ENCODE assay signal across 1 cellular context in genomic region chr1:51284487-51284954, GRCh38.
TF ChIP-seq lines count a peak whose summit lies in the region.

No MANE protein-coding gene starts in this region.

TF ChIP-seq in K562, 482 proteins besides CTCF, POLR2A, EP300 and RAD21 (continued from another document and continues in another):
- TF ChIP-seq ZBTB11 (CRISPR knock-in tag; IDR thresholded peaks at IDR 0.05) (peak in 1 of 3 experiments; percentile 84; a peak in 2 of 6 replicates), SREBF1 (IDR thresholded peaks at IDR 0.05; ENCODE audit: borderline replicate concordance, low read depth, low read length) (no peak), JUNB (CRISPR knock-in tag; conservative IDR thresholded peaks at IDR 0.05) (no peak), DNMT1 (IDR thresholded peaks at IDR 0.05) (no peak), ZNF282 (CRISPR knock-in tag; IDR thresholded peaks at IDR 0.05) (no peak), ZNF551 (CRISPR knock-in tag; IDR thresholded peaks at IDR 0.05) (no peak), DMBX1 (CRISPR knock-in tag; IDR thresholded peaks at IDR 0.05; ENCODE audit: borderline replicate concordance) (peak; percentile 68), ZNF449 (CRISPR knock-in tag; IDR thresholded peaks at IDR 0.05) (no peak), GTF2A2 (tag; IDR thresholded peaks at IDR 0.05) (no peak), SMARCC2 (IDR thresholded peaks at IDR 0.05; ENCODE audit: low read depth) (peak; percentile 98), CBX5 (IDR thresholded peaks at IDR 0.05; ENCODE audit: borderline replicate concordance, low read depth) (no peak), ZNF175 (CRISPR knock-in tag; IDR thresholded peaks at IDR 0.05; ENCODE audit: low read depth) (peak; percentile 90), PHB2 (IDR thresholded peaks at IDR 0.05; ENCODE audit: low read depth) (peak; percentile 78), WHSC1 (IDR thresholded peaks at IDR 0.05; ENCODE audit: low read length) (no peak), IFI16 (CRISPR knock-in tag; IDR thresholded peaks at IDR 0.05) (no peak), MECOM (CRISPR knock-in tag; IDR thresholded peaks at IDR 0.05) (no peak), DACH1 (IDR thresholded peaks at IDR 0.05; ENCODE audit: partially characterized antibody) (no peak), NCOA4 (IDR thresholded peaks at IDR 0.05; ENCODE audit: partially characterized antibody) (no peak), OTX1 (CRISPR knock-in tag; IDR thresholded peaks at IDR 0.05) (peak; percentile 85), POLR2H (tag; IDR thresholded peaks at IDR 0.05; ENCODE audit: low read depth) (no peak), SOX6 (IDR thresholded peaks at IDR 0.05) (peak; percentile 95), NONO (IDR thresholded peaks at IDR 0.05; ENCODE audit: low read depth in 2 of 2, low read length in 1 of 2) (peak in 1 of 2 experiments; percentile 82; a peak in 2 of 4 replicates), POLR2B (IDR thresholded peaks at IDR 0.05; ENCODE audit: low read depth, partially characterized antibody) (no peak), FOS (IDR thresholded peaks at IDR 0.05; ENCODE audit: extremely low read depth, insufficient read length) (no peak), MEF2A (IDR thresholded peaks at IDR 0.05; ENCODE audit: control insufficient read depth, low read depth, low read length) (no peak), HNRNPK (IDR thresholded peaks at IDR 0.05; ENCODE audit: low read depth, low read length, poor library complexity, severe bottlenecking) (no peak), MTA1 (IDR thresholded peaks at IDR 0.05; ENCODE audit: borderline replicate concordance) (peak; percentile 84), HDAC6 (IDR thresholded peaks at IDR 0.05; ENCODE audit: low read depth, low read length) (no peak), KAT7 (CRISPR knock-in tag; IDR thresholded peaks at IDR 0.05; ENCODE audit: borderline replicate concordance) (no peak), KLF10 (CRISPR knock-in tag; IDR thresholded peaks at IDR 0.05) (no peak), MCM3 (IDR thresholded peaks at IDR 0.05) (no peak)
- TF ChIP-seq, protein P1, sequence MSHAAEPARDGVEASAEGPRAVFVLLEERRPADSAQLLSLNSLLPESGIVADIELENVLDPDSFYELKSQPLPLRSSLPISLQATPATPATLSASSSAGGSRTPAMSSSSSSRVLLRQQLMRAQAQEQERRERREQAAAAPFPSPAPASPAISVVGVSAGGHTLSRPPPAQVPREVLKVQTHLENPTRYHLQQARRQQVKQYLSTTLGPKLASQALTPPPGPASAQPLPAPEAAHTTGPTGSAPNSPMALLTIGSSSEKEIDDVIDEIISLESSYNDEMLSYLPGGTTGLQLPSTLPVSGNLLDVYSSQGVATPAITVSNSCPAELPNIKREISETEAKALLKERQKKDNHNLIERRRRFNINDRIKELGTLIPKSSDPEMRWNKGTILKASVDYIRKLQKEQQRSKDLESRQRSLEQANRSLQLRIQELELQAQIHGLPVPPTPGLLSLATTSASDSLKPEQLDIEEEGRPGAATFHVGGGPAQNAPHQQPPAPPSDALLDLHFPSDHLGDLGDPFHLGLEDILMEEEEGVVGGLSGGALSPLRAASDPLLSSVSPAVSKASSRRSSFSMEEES (CRISPR knock-in tag; IDR thresholded peaks at IDR 0.05), result no peak
- TF ChIP-seq, protein P2, sequence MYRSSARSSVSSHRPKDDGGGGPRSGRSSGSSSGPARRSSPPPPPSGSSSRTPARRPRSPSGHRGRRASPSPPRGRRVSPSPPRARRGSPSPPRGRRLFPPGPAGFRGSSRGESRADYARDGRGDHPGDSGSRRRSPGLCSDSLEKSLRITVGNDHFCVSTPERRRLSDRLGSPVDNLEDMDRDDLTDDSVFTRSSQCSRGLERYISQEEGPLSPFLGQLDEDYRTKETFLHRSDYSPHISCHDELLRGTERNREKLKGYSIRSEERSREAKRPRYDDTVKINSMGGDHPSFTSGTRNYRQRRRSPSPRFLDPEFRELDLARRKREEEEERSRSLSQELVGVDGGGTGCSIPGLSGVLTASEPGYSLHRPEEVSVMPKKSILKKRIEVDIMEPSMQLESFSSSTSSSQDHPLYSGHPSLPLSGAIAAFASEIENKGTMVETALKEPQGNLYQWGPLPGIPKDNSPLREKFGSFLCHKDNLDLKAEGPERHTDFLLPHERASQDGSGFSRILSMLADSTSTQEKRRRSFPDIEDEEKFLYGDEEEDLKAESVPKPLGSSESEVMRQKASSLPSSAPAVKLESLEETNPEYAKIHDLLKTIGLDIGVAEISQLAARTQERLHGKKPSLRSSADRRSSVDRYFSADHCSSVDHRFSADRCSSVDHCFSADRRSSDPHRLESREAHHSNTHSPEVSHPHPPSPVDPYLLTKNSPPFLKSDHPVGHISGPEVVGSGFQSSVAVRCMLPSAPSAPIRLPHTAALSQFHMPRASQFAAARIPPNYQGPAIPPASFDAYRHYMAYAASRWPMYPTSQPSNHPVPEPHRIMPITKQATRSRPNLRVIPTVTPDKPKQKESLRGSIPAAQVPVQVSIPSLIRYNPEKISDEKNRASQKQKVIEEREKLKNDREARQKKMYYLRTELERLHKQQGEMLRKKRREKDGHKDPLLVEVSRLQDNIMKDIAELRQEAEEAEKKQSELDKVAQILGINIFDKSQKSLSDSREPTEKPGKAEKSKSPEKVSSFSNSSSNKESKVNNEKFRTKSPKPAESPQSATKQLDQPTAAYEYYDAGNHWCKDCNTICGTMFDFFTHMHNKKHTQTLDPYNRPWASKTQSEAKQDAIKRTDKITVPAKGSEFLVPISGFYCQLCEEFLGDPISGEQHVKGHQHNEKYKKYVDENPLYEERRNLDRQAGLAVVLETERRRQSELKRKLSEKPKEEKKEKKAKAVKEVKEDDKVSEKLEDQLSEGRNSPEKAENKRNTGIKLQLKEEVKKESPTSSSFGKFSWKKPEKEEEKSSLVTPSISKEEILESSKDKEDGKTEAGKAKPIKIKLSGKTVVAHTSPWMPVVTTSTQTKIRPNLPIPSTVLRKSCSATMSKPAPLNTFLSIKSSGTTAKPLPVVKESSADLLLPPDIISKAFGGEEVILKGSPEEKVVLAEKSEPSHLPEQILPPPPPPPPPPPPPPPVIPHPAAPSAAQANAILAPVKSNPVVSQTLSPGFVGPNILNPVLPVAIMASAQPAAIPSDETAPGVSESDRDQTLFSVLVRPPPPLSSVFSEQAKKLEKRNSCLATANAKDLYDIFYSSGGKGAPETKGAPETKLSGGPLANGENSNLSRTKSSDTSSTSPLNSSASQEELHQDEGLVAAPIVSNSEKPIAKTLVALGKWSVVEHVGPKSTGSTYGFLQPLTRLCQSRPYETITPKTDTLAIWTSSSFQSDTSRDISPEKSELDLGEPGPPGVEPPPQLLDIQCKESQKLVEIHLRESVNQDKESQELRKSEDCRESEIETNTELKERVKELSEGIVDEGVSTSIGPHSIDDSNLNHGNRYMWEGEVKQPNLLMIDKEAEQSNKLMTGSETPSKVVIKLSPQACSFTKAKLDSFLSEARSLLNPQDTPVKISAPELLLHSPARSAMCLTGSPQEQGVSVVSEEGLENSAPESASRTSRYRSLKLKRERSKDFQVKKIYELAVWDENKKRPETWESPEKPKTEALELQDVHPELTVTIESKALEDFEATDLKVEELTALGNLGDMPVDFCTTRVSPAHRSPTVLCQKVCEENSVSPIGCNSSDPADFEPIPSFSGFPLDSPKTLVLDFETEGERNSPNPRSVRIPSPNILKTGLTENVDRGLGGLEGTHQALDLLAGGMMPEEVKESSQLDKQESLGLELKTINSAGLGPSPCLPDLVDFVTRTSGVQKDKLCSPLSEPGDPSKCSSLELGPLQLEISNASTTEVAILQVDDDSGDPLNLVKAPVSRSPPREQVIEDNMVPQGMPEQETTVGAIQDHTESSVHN (IDR thresholded peaks at IDR 0.05; ENCODE audit: borderline replicate concordance in 1 of 2, low read depth in 1 of 2), result peak in 1 of 2 experiments; percentile 61; a peak in 1 of 4 replicates
- TF ChIP-seq, protein P3, sequence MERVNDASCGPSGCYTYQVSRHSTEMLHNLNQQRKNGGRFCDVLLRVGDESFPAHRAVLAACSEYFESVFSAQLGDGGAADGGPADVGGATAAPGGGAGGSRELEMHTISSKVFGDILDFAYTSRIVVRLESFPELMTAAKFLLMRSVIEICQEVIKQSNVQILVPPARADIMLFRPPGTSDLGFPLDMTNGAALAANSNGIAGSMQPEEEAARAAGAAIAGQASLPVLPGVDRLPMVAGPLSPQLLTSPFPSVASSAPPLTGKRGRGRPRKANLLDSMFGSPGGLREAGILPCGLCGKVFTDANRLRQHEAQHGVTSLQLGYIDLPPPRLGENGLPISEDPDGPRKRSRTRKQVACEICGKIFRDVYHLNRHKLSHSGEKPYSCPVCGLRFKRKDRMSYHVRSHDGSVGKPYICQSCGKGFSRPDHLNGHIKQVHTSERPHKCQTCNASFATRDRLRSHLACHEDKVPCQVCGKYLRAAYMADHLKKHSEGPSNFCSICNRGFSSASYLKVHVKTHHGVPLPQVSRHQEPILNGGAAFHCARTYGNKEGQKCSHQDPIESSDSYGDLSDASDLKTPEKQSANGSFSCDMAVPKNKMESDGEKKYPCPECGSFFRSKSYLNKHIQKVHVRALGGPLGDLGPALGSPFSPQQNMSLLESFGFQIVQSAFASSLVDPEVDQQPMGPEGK (CRISPR knock-in tag; IDR thresholded peaks at IDR 0.05; ENCODE audit: borderline replicate concordance), result no peak
- TF ChIP-seq, protein P4, sequence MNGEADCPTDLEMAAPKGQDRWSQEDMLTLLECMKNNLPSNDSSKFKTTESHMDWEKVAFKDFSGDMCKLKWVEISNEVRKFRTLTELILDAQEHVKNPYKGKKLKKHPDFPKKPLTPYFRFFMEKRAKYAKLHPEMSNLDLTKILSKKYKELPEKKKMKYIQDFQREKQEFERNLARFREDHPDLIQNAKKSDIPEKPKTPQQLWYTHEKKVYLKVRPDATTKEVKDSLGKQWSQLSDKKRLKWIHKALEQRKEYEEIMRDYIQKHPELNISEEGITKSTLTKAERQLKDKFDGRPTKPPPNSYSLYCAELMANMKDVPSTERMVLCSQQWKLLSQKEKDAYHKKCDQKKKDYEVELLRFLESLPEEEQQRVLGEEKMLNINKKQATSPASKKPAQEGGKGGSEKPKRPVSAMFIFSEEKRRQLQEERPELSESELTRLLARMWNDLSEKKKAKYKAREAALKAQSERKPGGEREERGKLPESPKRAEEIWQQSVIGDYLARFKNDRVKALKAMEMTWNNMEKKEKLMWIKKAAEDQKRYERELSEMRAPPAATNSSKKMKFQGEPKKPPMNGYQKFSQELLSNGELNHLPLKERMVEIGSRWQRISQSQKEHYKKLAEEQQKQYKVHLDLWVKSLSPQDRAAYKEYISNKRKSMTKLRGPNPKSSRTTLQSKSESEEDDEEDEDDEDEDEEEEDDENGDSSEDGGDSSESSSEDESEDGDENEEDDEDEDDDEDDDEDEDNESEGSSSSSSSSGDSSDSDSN (IDR thresholded peaks at IDR 0.05; ENCODE audit: borderline replicate concordance in 1 of 2, low read depth in 2 of 2, low read length in 2 of 2), result no peak
